Comparison of ENCODE assay signal across 10 cellular contexts in the genomic region with DNA sequence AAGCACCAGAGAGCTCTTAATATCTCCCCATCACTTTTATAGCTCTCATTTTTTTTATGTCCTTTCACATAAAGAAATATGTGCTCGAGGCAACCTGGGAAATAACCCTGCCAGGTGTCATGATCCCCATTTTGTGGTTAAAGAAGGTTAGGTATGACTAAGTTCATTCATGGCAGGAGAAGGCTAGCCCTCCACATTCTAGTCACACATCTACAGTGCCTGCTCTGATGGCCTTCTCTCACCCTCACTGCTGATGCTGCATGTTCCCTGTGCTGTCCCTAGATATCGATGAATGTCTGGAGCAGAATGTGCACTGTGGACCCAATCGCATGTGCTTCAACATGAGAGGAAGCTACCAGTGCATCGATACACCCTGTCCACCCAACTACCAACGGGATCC.
DNase-seq lines count a peak whose midpoint lies in the region; ATAC-seq, FAIRE-seq and TF ChIP-seq lines count a peak whose summit lies in the region.
"Had no signal": no experiment of that assay in that cellular context is flagged by ENCODE, and none has a peak within 500 bp of the region (broad histone marks: within the 10 kb centered on the region; RNA-seq: fewer than 3 reads in every experiment).

No MANE protein-coding gene starts in this region.

- H3K36me3 ChIP-seq in spleen = peaks cover 0 to 12% (median 0%) of the 10 kb centered on the region in 6 donors
- H3K36me3 ChIP-seq: MG63 had no signal

- peak; percentile 41 for ATAC-seq in HG03066 (IDR thresholded peaks at IDR 0.05; ENCODE audit: low read depth, unreplicated experiment)

- no peaks in the 10 kb centered on the region for H3K36me3 Mint-ChIP-seq in activated naive CD4-positive, alpha-beta T cell treated with anti-CD3 and anti-CD28 coated beads for 36 hours (ENCODE audit: low read depth)
- peaks cover 3% of the 10 kb centered on the region for H3K36me3 Mint-ChIP-seq in type B pancreatic cell

- TF ChIP-seq POLR2A in GM12892 (IDR thresholded peaks at IDR 0.05; ENCODE audit: low read depth, low read length) (no peak), spleen (IDR thresholded peaks at IDR 0.05) (no peak)

- H3K27me3 ChIP-seq in spleen (replicated peaks in 1 of 7) = no peaks in the 10 kb centered on the region
- H3K27me3 ChIP-seq: MG63 had no signal

- TF ChIP-seq CTCF in type B pancreatic cell (conservative IDR thresholded peaks at IDR 0.05) (no peak), spleen (IDR thresholded peaks at IDR 0.05 in 8 of 11, conservative IDR thresholded peaks at IDR 0.05 in 3 of 11) (no peak)

- H3K4me3 ChIP-seq in spleen = no peak overlapping the region
- H3K4me3 ChIP-seq: MG63 had no signal

- no peaks in the 10 kb centered on the region for H3K9me3 ChIP-seq in spleen
- H3K9me3 ChIP-seq: MG63 had no signal

- peaks cover 0 to 11% (median 6%) of the 10 kb centered on the region in 6 donors for H3K4me1 ChIP-seq in spleen

- WGBS in spleen, 5 donors = 81 to 90% (median 86%) methylated on average over 5 of the region's 5 CpGs

- peaks cover 18% of the 10 kb centered on the region for H3K27me3 Mint-ChIP-seq in activated naive CD4-positive, alpha-beta T cell treated with anti-CD3 and anti-CD28 coated beads for 36 hours (ENCODE audit: low read depth)
- peaks cover 4% of the 10 kb centered on the region for H3K27me3 Mint-ChIP-seq in type B pancreatic cell

- peak; percentile 15 for DNase-seq in activated naive CD4-positive, alpha-beta T cell treated with anti-CD3 and anti-CD28 coated beads for 36 hours
- DNase-seq in activated naive CD4-positive, alpha-beta T cell treated with Interleukin-2 at 50 U/mL for 16 hours = no peak
- DNase-seq in activated T-cell treated with anti-CD3 and anti-CD28 coated beads, Interleukin-2, amount 50 U/mL, for 48 hours = peak; percentile 20 to 26
- no peak for DNase-seq in type B pancreatic cell (ENCODE audit: extremely low spot score, unreplicated experiment)
- DNase-seq in GM12892 (ENCODE audit: insufficient read length) = no peak
- no peak for DNase-seq in NCI-H748 (lab: John Stamatoyannopoulos, UW; ENCODE audit: unreplicated experiment)
- DNase-seq in spleen = no peak
- DNase-seq: AML-193 had no signal

- no peak for FAIRE-seq in GM12892 (lab: Jason Lieb, UNC)

- CTCF ChIA-PET in activated naive CD4-positive, alpha-beta T cell treated with anti-CD3 and anti-CD28 coated beads for 36 hours (lab: Charles Lee) = no interaction called here

- no peak overlapping the region for H3K4me3 Mint-ChIP-seq in activated naive CD4-positive, alpha-beta T cell treated with anti-CD3 and anti-CD28 coated beads for 36 hours
- no peak overlapping the region for H3K4me3 Mint-ChIP-seq in type B pancreatic cell

- H3K9me3 Mint-ChIP-seq in activated naive CD4-positive, alpha-beta T cell treated with anti-CD3 and anti-CD28 coated beads for 36 hours = no peaks in the 10 kb centered on the region
- H3K9me3 Mint-ChIP-seq in type B pancreatic cell = peaks cover 8% of the 10 kb centered on the region

- intact Hi-C loops in activated naive CD4-positive, alpha-beta T cell treated with anti-CD3 and anti-CD28 coated beads for 36 hours (cut with micrococcal nuclease) = no loop called here
- intact Hi-C loops in spleen (cut with DNase I; ENCODE audit: low total_unique reads) = no loop called here

- no peak overlapping the region for H3K27ac Mint-ChIP-seq in activated naive CD4-positive, alpha-beta T cell treated with anti-CD3 and anti-CD28 coated beads for 36 hours
- peak overlapping the region; percentile 83 for H3K27ac Mint-ChIP-seq in type B pancreatic cell

- peaks cover 11% of the 10 kb centered on the region for H3K4me1 Mint-ChIP-seq in activated naive CD4-positive, alpha-beta T cell treated with anti-CD3 and anti-CD28 coated beads for 36 hours (ENCODE audit: low read depth)
- peaks cover 8% of the 10 kb centered on the region for H3K4me1 Mint-ChIP-seq in type B pancreatic cell (ENCODE audit: unreplicated experiment)

- H3K27ac ChIP-seq in spleen = no peak overlapping the region

Comparison
In these comparisons a context has a peak if more than half of its experiments do, and no peak if none do; other contexts are left out.
1. DNase-seq: peak in activated naive CD4-positive, alpha-beta T cell treated with anti-CD3 and anti-CD28 coated beads for 36 hours (single experiment) and activated T-cell treated with anti-CD3 and anti-CD28 coated beads, Interleukin-2, amount 50 U/mL, for 48 hours (2 of 2); none in activated naive CD4-positive, alpha-beta T cell treated with Interleukin-2 at 50 U/mL for 16 hours (single experiment), type B pancreatic cell (single experiment), GM12892 (single experiment), NCI-H748 (single experiment) and spleen (single experiment).